ENCODE assay signal across 20 cellular contexts in the genomic region with DNA sequence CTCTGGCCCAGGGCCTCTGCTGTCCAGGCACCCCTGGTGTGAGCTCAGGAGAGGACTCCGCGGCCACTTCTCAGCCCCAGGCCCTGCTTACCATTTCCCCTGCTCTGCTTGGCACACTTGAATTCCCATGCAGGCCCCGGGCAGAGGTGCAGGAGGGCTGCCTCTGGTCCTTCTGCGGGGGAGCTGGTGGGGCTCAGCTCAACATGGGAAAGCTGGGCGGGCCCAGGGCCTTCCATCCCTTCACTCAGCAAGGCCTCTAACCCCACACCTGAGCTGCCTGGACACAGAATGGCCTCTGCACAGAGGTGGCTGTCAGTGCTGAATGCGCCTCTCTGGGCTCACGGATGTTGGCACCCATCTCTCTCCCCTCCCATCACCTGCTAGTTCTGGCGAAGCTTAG.
"Had no signal": no experiment of that assay in that cellular context is flagged by ENCODE, and none has a peak within 500 bp of the region (broad histone marks: within the 10 kb centered on the region; RNA-seq: fewer than 3 reads in every experiment).

No MANE protein-coding gene starts in this region.

- H3K9me3 Mint-ChIP-seq: naive thymus-derived CD8-positive, alpha-beta T cell; neural progenitor cell; stimulated activated naive CD8-positive, alpha-beta T cell treated with anti-CD3 and anti-CD28 coated beads, Interleukin-15, amount 100 ng/mL, for 72 hours had no signal

- DNase-seq: cerebellar nuclear complex; effector CD8-positive, alpha-beta T cell; head of caudate nucleus; left ventricle myocardium superior; lower lobe of right lung; naive thymus-derived CD8-positive, alpha-beta T cell; nucleus accumbens; ovary; psoas muscle; right lobe of liver; small intestine; stimulated activated CD4-positive, alpha-beta T cell treated with anti-CD3 and anti-CD28 coated beads, Interleukin-15, amount 100 ng/mL, for 24 hours; stimulated activated CD4-positive, alpha-beta T cell treated with anti-CD3 and anti-CD28 coated beads, Interleukin-2, amount 100 ng/mL, for 48 hours; stimulated activated naive CD4-positive, alpha-beta T cell; stimulated activated naive CD8-positive, alpha-beta T cell treated with anti-CD3 and anti-CD28 coated beads, Interleukin-15, amount 100 ng/mL, for 72 hours; transverse colon; upper lobe of right lung; uterus had no signal

- H3K27me3 Mint-ChIP-seq: naive thymus-derived CD8-positive, alpha-beta T cell; stimulated activated naive CD8-positive, alpha-beta T cell treated with anti-CD3 and anti-CD28 coated beads, Interleukin-15, amount 100 ng/mL, for 72 hours had no signal

- H3K4me1 Mint-ChIP-seq: neural progenitor cell; stimulated activated naive CD8-positive, alpha-beta T cell treated with anti-CD3 and anti-CD28 coated beads, Interleukin-15, amount 100 ng/mL, for 72 hours had no signal

- H3K36me3 Mint-ChIP-seq: naive thymus-derived CD8-positive, alpha-beta T cell had no signal

- H3K4me3 Mint-ChIP-seq: naive thymus-derived CD8-positive, alpha-beta T cell; neural progenitor cell; stimulated activated naive CD8-positive, alpha-beta T cell treated with anti-CD3 and anti-CD28 coated beads, Interleukin-15, amount 100 ng/mL, for 72 hours had no signal

- H3K4me3 ChIP-seq: lower lobe of right lung, neural progenitor cell, ovary, psoas muscle, right lobe of liver, suprapubic skin, transverse colon, upper lobe of right lung, uterus had no signal

- H3K9me3 ChIP-seq: lower lobe of right lung, ovary, psoas muscle, right lobe of liver, suprapubic skin, transverse colon, upper lobe of right lung, uterus had no signal

- H3K27ac ChIP-seq: lower lobe of right lung, neural progenitor cell, ovary, psoas muscle, right lobe of liver, suprapubic skin, transverse colon, upper lobe of right lung, uterus had no signal

- H3K27ac Mint-ChIP-seq: neural progenitor cell; stimulated activated naive CD8-positive, alpha-beta T cell treated with anti-CD3 and anti-CD28 coated beads, Interleukin-15, amount 100 ng/mL, for 72 hours had no signal

- H3K36me3 ChIP-seq: neural progenitor cell, ovary, right lobe of liver, transverse colon, uterus had no signal

- ATAC-seq: left ventricle myocardium superior; lower lobe of right lung; naive thymus-derived CD8-positive, alpha-beta T cell; psoas muscle; right lobe of liver; stimulated activated naive CD8-positive, alpha-beta T cell treated with anti-CD3 and anti-CD28 coated beads, Interleukin-15, amount 100 ng/mL, for 72 hours; upper lobe of right lung had no signal

- H3K27me3 ChIP-seq: neural progenitor cell, ovary, right lobe of liver, suprapubic skin, transverse colon, upper lobe of right lung, uterus had no signal
